25 cellular contexts compared by ENCODE assay signal in genomic region chr15:77693576-77693975, GRCh38.
"Had no signal": no experiment of that assay in that cellular context is flagged by ENCODE, and none has a peak within 500 bp of the region (broad histone marks: within the 10 kb centered on the region; RNA-seq: fewer than 3 reads in every experiment).

No MANE protein-coding gene starts in this region.

- H3K36me3 Mint-ChIP-seq: immature natural killer cell; naive thymus-derived CD8-positive, alpha-beta T cell; type B pancreatic cell had no signal

- H3K4me3 Mint-ChIP-seq: immature natural killer cell; naive thymus-derived CD8-positive, alpha-beta T cell; nephron; neural crest cell; stimulated activated naive CD8-positive, alpha-beta T cell treated with anti-CD3 and anti-CD28 coated beads, Interleukin-15, amount 100 ng/mL, for 72 hours; type B pancreatic cell had no signal

- H3K4me2 ChIP-seq: smooth muscle cell had no signal

- H3K4me3 ChIP-seq: left lung, lower lobe of right lung, ovary, right atrium auricular region, right lobe of liver, smooth muscle cell, tibial nerve, uterus had no signal

- H3K36me3 ChIP-seq: left lung, lower lobe of right lung, neutrophil, ovary, right atrium auricular region, right lobe of liver, tibial nerve, uterus had no signal

- H3K4me1 ChIP-seq: left lung, lower lobe of right lung, right lobe of liver, tibial nerve, uterus had no signal

- DNase-seq: hypothalamus; immature natural killer cell; kidney; left colon; left lung; lower lobe of right lung; mammary epithelial cell; mesenchymal stem cell; naive thymus-derived CD8-positive, alpha-beta T cell; ovary; right lobe of liver; stimulated activated CD4-positive, alpha-beta T cell treated with anti-CD3 and anti-CD28 coated beads, Interleukin-2, amount 100 ng/mL, for 24 hours; stimulated activated CD4-positive, alpha-beta T cell treated with anti-CD3 and anti-CD28 coated beads, Interleukin-4, amount 100 ng/mL, for 1 hour; stimulated activated naive CD4-positive, alpha-beta T cell treated with Interleukin-2 at 50 U/mL for 16 hours; stimulated activated naive CD8-positive, alpha-beta T cell treated with anti-CD3 and anti-CD28 coated beads, Interleukin-15, amount 100 ng/mL, for 72 hours; substantia nigra; uterus had no signal

- H3K9me3 Mint-ChIP-seq: immature natural killer cell; nephron; neural crest cell; stimulated activated naive CD8-positive, alpha-beta T cell treated with anti-CD3 and anti-CD28 coated beads, Interleukin-15, amount 100 ng/mL, for 72 hours; type B pancreatic cell had no signal

- H3K27me3 Mint-ChIP-seq: progenitor cell of endocrine pancreas had no signal

- ATAC-seq: left colon; left lung; lower lobe of right lung; naive thymus-derived CD8-positive, alpha-beta T cell; right lobe of liver; stimulated activated naive CD8-positive, alpha-beta T cell treated with anti-CD3 and anti-CD28 coated beads, Interleukin-15, amount 100 ng/mL, for 72 hours had no signal

- H3K27ac Mint-ChIP-seq: naive thymus-derived CD8-positive, alpha-beta T cell; nephron; progenitor cell of endocrine pancreas; stimulated activated naive CD8-positive, alpha-beta T cell treated with anti-CD3 and anti-CD28 coated beads, Interleukin-15, amount 100 ng/mL, for 72 hours; type B pancreatic cell had no signal

- H3K27me3 ChIP-seq: ovary, right atrium auricular region, right lobe of liver, uterus had no signal

- H3K27ac ChIP-seq: left lung, lower lobe of right lung, neutrophil, ovary, right atrium auricular region, right lobe of liver, tibial nerve, uterus had no signal

- H3K9me3 ChIP-seq: left lung, lower lobe of right lung, neutrophil, ovary, right atrium auricular region, right lobe of liver, tibial nerve, uterus had no signal

- H3K4me1 Mint-ChIP-seq: immature natural killer cell; nephron; stimulated activated naive CD8-positive, alpha-beta T cell treated with anti-CD3 and anti-CD28 coated beads, Interleukin-15, amount 100 ng/mL, for 72 hours had no signal
